ENCODE assay signal across 2 cellular contexts in genomic region chr1:18160290-18160942, GRCh38.
TF ChIP-seq lines count a peak whose summit lies in the region.

No MANE protein-coding gene starts in this region.

TF ChIP-seq in K562, 482 proteins besides CTCF, POLR2A, EP300 and RAD21 (continued from another document):
- TF ChIP-seq ZBTB43 (CRISPR knock-in tag; IDR thresholded peaks at IDR 0.05) (no peak), ZC3H11A (IDR thresholded peaks at IDR 0.05; ENCODE audit: low read depth, low read length) (no peak), ZFX (CRISPR knock-in tag; IDR thresholded peaks at IDR 0.05) (no peak)

TF ChIP-seq in HEK293T, 16 proteins besides CTCF, POLR2A, EP300 and RAD21 (continued from another document):
- TF ChIP-seq CTBP1 (IDR thresholded peaks at IDR 0.05; ENCODE audit: borderline replicate concordance) (no peak), ZNF384 (IDR thresholded peaks at IDR 0.05) (no peak), L3MBTL2 (conservative IDR thresholded peaks at IDR 0.05) (no peak), FOXA1 (IDR thresholded peaks at IDR 0.05) (no peak), ARNT (IDR thresholded peaks at IDR 0.05) (no peak), SUZ12 (IDR thresholded peaks at IDR 0.05) (no peak), NFRKB (IDR thresholded peaks at IDR 0.05) (no peak), HDGF (IDR thresholded peaks at IDR 0.05; ENCODE audit: borderline replicate concordance) (no peak), BHLHE40 (IDR thresholded peaks at IDR 0.05; ENCODE audit: borderline replicate concordance) (no peak), SP1 (IDR thresholded peaks at IDR 0.05) (no peak), ELF4 (IDR thresholded peaks at IDR 0.05) (no peak)
